ENCODE assay signal across 11 cellular contexts in genomic region chr12:52926596-52927241, GRCh38. TPM values are rescaled to one million over a fixed set of nuclear protein-coding genes. Genes with fewer than 3 reads are reported as not detected.
A peak's percentile ranks its signal among the peaks of the same experiment; 100 is the strongest.
DNase-seq lines count a peak whose midpoint lies in the region; ATAC-seq and TF ChIP-seq lines count a peak whose summit lies in the region.
"Had no signal": no experiment of that assay in that cellular context is flagged by ENCODE, and none has a peak within 500 bp of the region (broad histone marks: within the 10 kb centered on the region; RNA-seq: fewer than 3 reads in every experiment).

No MANE protein-coding gene starts in this region.

- peak; percentile 41 for DNase-seq in COLO668 (lab: John Stamatoyannopoulos, UW; ENCODE audit: unreplicated experiment)
- DNase-seq in PC-3, result no peak
- DNase-seq in fibroblast of lung (ENCODE audit: low read depth in 2 of 2), result no peak
- peak; percentile 58 to 69 for DNase-seq in trophoblast cell
- DNase-seq in hippocampal formation (lab: John Stamatoyannopoulos, UW), result no peak
- DNase-seq in NOMO-1 treated with dmso at 0.1 percent for 144 hours (lab: John Stamatoyannopoulos, UW; ENCODE audit: unreplicated experiment), result no peak
- no peak for DNase-seq in activated effector memory CD4-positive, alpha-beta T cell treated with Interleukin-2 at 50 U/mL for 16 hours
- no peak for DNase-seq in NCI-H2107 (lab: John Stamatoyannopoulos, UW)
- DNase-seq: activated B cell treated with CpG ODN at 0.5 μM for 24 hours; activated T-cell treated with anti-CD3 and anti-CD28 coated beads, Interleukin-2, amount 50 U/mL, for 48 hours had no signal

- BruUV-seq in PC-3 (replicated peaks; lab: Mats Ljungman, UMichigan), result TSS peak; percentile 92

- ATAC-seq in PC-3, result peak; percentile 5; the same call in 1 of the 2 replicates

- H3K9me2 ChIP-seq in PC-3 (replicated peaks; ENCODE audit: low read length), result no peaks in the 10 kb centered on the region

- peaks cover 57% of the 10 kb centered on the region for H3K79me1 ChIP-seq in trophoblast cell (ENCODE audit: low read length)

- peak overlapping the region; percentile 98 for H3K27ac ChIP-seq in PC-3 (ENCODE audit: low read length)
- peak overlapping the region; percentile 39 for H3K27ac ChIP-seq in fibroblast of lung (ENCODE audit: insufficient read depth, low read length)
- H3K27ac ChIP-seq in trophoblast cell (ENCODE audit: low read depth, low read length), result peak overlapping the region; percentile 94

- no peaks in the 10 kb centered on the region for H3K27me3 ChIP-seq in PC-3 (ENCODE audit: low read length)
- no peaks in the 10 kb centered on the region for H3K27me3 ChIP-seq in fibroblast of lung (ENCODE audit: control insufficient read depth, insufficient read depth, low read length)
- H3K27me3 ChIP-seq in trophoblast cell (ENCODE audit: insufficient read depth, low read length), result no peaks in the 10 kb centered on the region

- H3K4me1 ChIP-seq in PC-3 (ENCODE audit: insufficient read depth, low read length), result peaks cover 38% of the 10 kb centered on the region
- H3K4me1 ChIP-seq in fibroblast of lung (ENCODE audit: control insufficient read depth, extremely low read depth, insufficient read depth, low read length), result peaks cover 15% of the 10 kb centered on the region
- H3K4me1 ChIP-seq in trophoblast cell (ENCODE audit: control insufficient read depth in 1 of 2, insufficient read depth in 2 of 2, low read length in 2 of 2), result peaks cover 31 to 49% of the 10 kb centered on the region in 2 experiments

- H3K36me3 ChIP-seq in PC-3 (ENCODE audit: low read depth, low read length) (no peaks in the 10 kb centered on the region), fibroblast of lung (ENCODE audit: control insufficient read depth, insufficient read depth, low read length) (no peaks in the 10 kb centered on the region), trophoblast cell (ENCODE audit: control insufficient read depth in 1 of 2, insufficient read depth in 2 of 2, low read length in 2 of 2) (no peaks in the 10 kb centered on the region)

- peak overlapping the region; percentile 95 for H4K91ac ChIP-seq in trophoblast cell (ENCODE audit: low read depth, low read length)

- no peaks in the 10 kb centered on the region for H3K9me3 ChIP-seq in PC-3 (ENCODE audit: low read length)
- no peaks in the 10 kb centered on the region for H3K9me3 ChIP-seq in fibroblast of lung (ENCODE audit: control insufficient read depth, insufficient read depth, low read depth, low read length)
- no peaks in the 10 kb centered on the region for H3K9me3 ChIP-seq in trophoblast cell (ENCODE audit: insufficient read depth, low read depth, low read length)

- TF ChIP-seq CTCF in PC-3 (conservative IDR thresholded peaks at IDR 0.05; ENCODE audit: low read depth, low read length), result no peak
- no peak for TF ChIP-seq CTCF in fibroblast of lung (conservative IDR thresholded peaks at IDR 0.05 in 1 of 2, IDR thresholded peaks at IDR 0.05 in 1 of 2; ENCODE audit: low read depth in 1 of 2, low read length in 2 of 2)

- H4K8ac ChIP-seq in trophoblast cell (ENCODE audit: low read depth, low read length), result peak overlapping the region; percentile 63

- H3K14ac ChIP-seq in trophoblast cell (ENCODE audit: low read length), result peak overlapping the region; percentile 82

- no peak overlapping the region for H3K23ac ChIP-seq in trophoblast cell (ENCODE audit: low read length)

- peak overlapping the region; percentile 76 for H3K9ac ChIP-seq in PC-3 (ENCODE audit: low read length)
- no peak overlapping the region for H3K9ac ChIP-seq in fibroblast of lung (ENCODE audit: insufficient read depth, low read length)
- no peak overlapping the region for H3K9ac ChIP-seq in trophoblast cell (ENCODE audit: low read length)

- H2AFZ ChIP-seq in PC-3 (ENCODE audit: low read length) (no peak overlapping the region), fibroblast of lung (ENCODE audit: low read length) (no peak overlapping the region), trophoblast cell (ENCODE audit: insufficient read depth, low read length, poor library complexity) (peak overlapping the region; percentile 42)

- peaks cover 9% of the 10 kb centered on the region for H3F3A ChIP-seq in PC-3 (ENCODE audit: low read length, unreplicated experiment)

- peak overlapping the region; percentile 88 for H2AK5ac ChIP-seq in trophoblast cell (ENCODE audit: low read length)

- peak overlapping the region; percentile 94 for H2BK12ac ChIP-seq in trophoblast cell (ENCODE audit: low read length)

- POLR2A ChIA-PET in PC-3 (lab: Charles Lee; ENCODE audit: unreplicated experiment), result interaction anchor here (0.5 to 4.1 kb wide), 9 partner anchors 11 to 1902 kb away, joined by 3 to 44 read pairs (median 7); partner anchors contain the start of genes KRT18 and KRT8

- no peaks in the 10 kb centered on the region for H3K79me2 ChIP-seq in PC-3 (ENCODE audit: low read length)
- H3K79me2 ChIP-seq in fibroblast of lung (ENCODE audit: control insufficient read depth, insufficient read depth, low read length), result no peaks in the 10 kb centered on the region
- peaks cover 8% of the 10 kb centered on the region for H3K79me2 ChIP-seq in trophoblast cell (ENCODE audit: control insufficient read depth, insufficient read depth, low read length, poor library complexity)

- H3K4ac ChIP-seq in trophoblast cell (ENCODE audit: low read depth, low read length), result peak overlapping the region; percentile 78

- H4K20me1 ChIP-seq in PC-3 (ENCODE audit: low read length) (no peaks in the 10 kb centered on the region), fibroblast of lung (ENCODE audit: control insufficient read depth, extremely low read depth, insufficient read depth, low read length) (no peaks in the 10 kb centered on the region)

- intact Hi-C loops in PC-3 (cut with micrococcal nuclease), result loop anchor here (1.0 kb wide), 2 partner anchors 21 to 23 kb away; partner anchors contain the start of genes KRT18 and KRT8

- WGBS in trophoblast cell (ENCODE audit: extremely low coverage, insufficient coverage, insufficient read length), result no CpG with 5 or more reads among the region's 4 CpGs

- peak overlapping the region; percentile 95 for H2BK120ac ChIP-seq in trophoblast cell (ENCODE audit: insufficient read depth, low read length, poor library complexity)

- H3K4me3 ChIP-seq in PC-3 (ENCODE audit: low read length) (peak overlapping the region; percentile 13; the same call in 1 of the 2 replicates), fibroblast of lung (replicated peaks in 1 of 4; ENCODE audit: control extremely low read depth in 1 of 4, insufficient read depth in 1 of 4, low read depth in 3 of 4, low read length in 4 of 4) (no peak overlapping the region), trophoblast cell (ENCODE audit: low read depth, low read length) (no peak overlapping the region)

- H3K18ac ChIP-seq in trophoblast cell (ENCODE audit: low read length), result peak overlapping the region; percentile 69

- CTCF ChIA-PET in PC-3 (lab: Charles Lee), result interaction anchor here (0.5 to 3.3 kb wide), 5 partner anchors 11 to 54 kb away, joined by 3 to 24 read pairs (median 5); partner anchors contain the start of gene KRT8

- no peak overlapping the region for H4K12ac ChIP-seq in trophoblast cell (ENCODE audit: low read depth, low read length)

- H3K4me2 ChIP-seq in PC-3 (ENCODE audit: low read length) (peak overlapping the region; percentile 81), fibroblast of lung (ENCODE audit: extremely low read depth, insufficient read depth, low read length) (no peak overlapping the region), trophoblast cell (ENCODE audit: low read length) (peak overlapping the region; percentile 17)

- peak overlapping the region; percentile 97 for H2BK5ac ChIP-seq in trophoblast cell (ENCODE audit: low read depth, low read length, poor library complexity)

RNA-seq across cellular contexts. Expression of gene KRT8, which starts 21.8 kb away (rescaled TPM):
- total RNA-seq in PC-3 (2014; rRNA removed) (719 and 1,028 TPM in 2 replicates), fibroblast of lung (0.66 and 1.5 TPM in 2 replicates)
- polyA plus RNA-seq in fibroblast of lung, result 2.5 and 16.3 TPM in 2 replicates
- 3.0 and 21.1 TPM in 2 replicates for polyA plus RNA-seq in fibroblast of lung (2012)
- polyA minus RNA-seq in fibroblast of lung (ENCODE audit: low replicate concordance), result 2.4 and 13.1 TPM in 2 replicates
- polyA plus RNA-seq in trophoblast cell (2013), result 5,322 and 5,443 TPM in 2 replicates
- total RNA-seq: LHCN-M2 had no signal

RNA-seq across cellular contexts. Expression of gene KRT18, which starts 22.2 kb away (rescaled TPM):
- 1,461 and 1,545 TPM in 2 replicates for total RNA-seq in PC-3 (2014; rRNA removed)
- total RNA-seq in fibroblast of lung, result 1.2 and 3.1 TPM in 2 replicates
- 11.8 and 88.0 TPM in 2 replicates for polyA plus RNA-seq in fibroblast of lung
- polyA plus RNA-seq in fibroblast of lung (2012), result 15.5 and 101 TPM in 2 replicates
- 32.5 and 171 TPM in 2 replicates for polyA minus RNA-seq in fibroblast of lung (ENCODE audit: low replicate concordance)
- 4,184 and 4,236 TPM in 2 replicates for polyA plus RNA-seq in trophoblast cell (2013)

Comparison
In these comparisons a context has a peak if more than half of its experiments do, and no peak if none do; other contexts are left out.
1. DNase-seq: peak in COLO668 (single experiment) and trophoblast cell (2 of 2); none in PC-3 (single experiment), fibroblast of lung (0 of 2), hippocampal formation (0 of 2), NOMO-1 treated with dmso at 0.1 percent for 144 hours (single experiment), activated effector memory CD4-positive, alpha-beta T cell treated with Interleukin-2 at 50 U/mL for 16 hours (single experiment) and NCI-H2107 (single experiment).
2. H3K27ac ChIP-seq: peak in every context shown above with its lines; median percentile 98 in PC-3; 94 in trophoblast cell; 39 in fibroblast of lung.
3. RNA of gene KRT8, which starts 21.8 kb away (total RNA-seq): 719 to 1,028 TPM in PC-3; 0.66 to 1.5 TPM in fibroblast of lung; every median in the first group is over 100 times any median in the second.
4. RNA of gene KRT18, which starts 22.2 kb away (total RNA-seq): 1,461 to 1,545 TPM in PC-3; 1.2 to 3.1 TPM in fibroblast of lung; every median in the first group is over 100 times any median in the second.